Comparison of ENCODE assay signal across 19 cellular contexts in genomic region chr1:166307261-166308188, GRCh38.
A peak's percentile ranks its signal among the peaks of the same experiment; 100 is the strongest.
DNase-seq lines count a peak whose midpoint lies in the region; ATAC-seq, FAIRE-seq and TF ChIP-seq lines count a peak whose summit lies in the region.
"Had no signal": no experiment of that assay in that cellular context is flagged by ENCODE, and none has a peak within 500 bp of the region (broad histone marks: within the 10 kb centered on the region; RNA-seq: fewer than 3 reads in every experiment).

No MANE protein-coding gene starts in this region.

- peak; percentile 26 for FAIRE-seq in RCC 7860 (lab: Jason Lieb, UNC)

- H3K4me3 ChIP-seq in kidney epithelial cell (ENCODE audit: low read depth, low read length) (no peak overlapping the region), H7 (ENCODE audit: insufficient read depth, low read depth, low read length) (no peak overlapping the region)
- H3K4me3 ChIP-seq: mucosa of descending colon, stomach, transverse colon had no signal

- DNase-seq in Caki2 (ENCODE audit: low read depth) (peak; percentile 55), RCC 7860 (ENCODE audit: low spot score) (peak; percentile 10), kidney epithelial cell (ENCODE audit: low read depth) (peak; percentile 9), H7 (no peak), EL (no peak), AML-193 (lab: John Stamatoyannopoulos, UW) (no peak)
- DNase-seq: activated CD4-positive, alpha-beta T cell treated with anti-CD3 and anti-CD28 coated beads for 1 hour; activated naive CD4-positive, alpha-beta T cell treated with anti-CD3 and anti-CD28 coated beads for 36 hours; activated T-cell treated with anti-CD3 and anti-CD28 coated beads, Interleukin-2, amount 50 U/mL, for 24 hours; anterior cingulate cortex; CD8-positive, alpha-beta memory T cell; foreskin melanocyte; mucosa of descending colon; NCI-H1092; NCI-H2107; stimulated activated CD4-positive, alpha-beta T cell treated with anti-CD3 and anti-CD28 coated beads, Interleukin-12 subunit alpha, Interleukin-12 subunit beta, amount 100 ng/mL, for 4 hours; stomach; transverse colon had no signal

- no peaks in the 10 kb centered on the region for H3K36me3 ChIP-seq in kidney epithelial cell (ENCODE audit: control insufficient read depth, insufficient read depth, low read length)
- H3K36me3 ChIP-seq in H7 (replicated peaks; ENCODE audit: control insufficient read depth, insufficient read depth, low read length) = no peaks in the 10 kb centered on the region
- H3K36me3 ChIP-seq: stomach, transverse colon had no signal

- no peaks in the 10 kb centered on the region for H3K27me3 ChIP-seq in kidney epithelial cell (ENCODE audit: control insufficient read depth, insufficient read depth, low read length)
- no peaks in the 10 kb centered on the region for H3K27me3 ChIP-seq in H7 (ENCODE audit: control insufficient read depth, insufficient read depth, low read length)
- H3K27me3 ChIP-seq: stomach, transverse colon had no signal

- in situ Hi-C loops in Caki2 (cut with HindIII; ENCODE audit: low pct_unique_long_range_greater_than_20kb, low sequenced_read_pairs) = no loop called here

- peak; percentile 42 for ATAC-seq in GM18511 (IDR thresholded peaks at IDR 0.05; ENCODE audit: unreplicated experiment)
- ATAC-seq: mucosa of descending colon had no signal

- no peak for TF ChIP-seq CTCF in kidney epithelial cell (IDR thresholded peaks at IDR 0.05; ENCODE audit: insufficient read depth, low read length, poor library complexity, severe bottlenecking)

Comparison
In these comparisons a context has a peak if more than half of its experiments do, and no peak if none do; other contexts are left out.
1. DNase-seq: peak in Caki2 (single experiment), RCC 7860 (single experiment) and kidney epithelial cell (single experiment); none in H7 (single experiment), EL (single experiment) and AML-193 (0 of 2).